8 cellular contexts compared by ENCODE assay signal in genomic region chr18:5542393-5543035, GRCh38. TPM values are rescaled to one million over a fixed set of nuclear protein-coding genes. Genes with fewer than 3 reads are reported as not detected.
DNase-seq lines count a peak whose midpoint lies in the region; ATAC-seq lines count a peak whose summit lies in the region.

No MANE protein-coding gene starts in this region.

- no peak for ATAC-seq in GM19455 (IDR thresholded peaks at IDR 0.05; ENCODE audit: unreplicated experiment)
- no peak for ATAC-seq in GM21447 (IDR thresholded peaks at IDR 0.05; ENCODE audit: unreplicated experiment)

- H3K9me3 ChIP-seq in SK-N-MC (ENCODE audit: low read depth, low read length): no peaks in the 10 kb centered on the region

- peak; percentile 41 for DNase-seq in GM03348 (ENCODE audit: low spot score)
- DNase-seq in SK-N-MC (ENCODE audit: low read depth, low spot score): no peak
- peak; percentile 32 for DNase-seq in glomerular visceral epithelial cell (ENCODE audit: extremely low spot score)
- DNase-seq in SHP77 treated with DMSO at 0.1 percent for 48 hours (lab: John Stamatoyannopoulos, UW): no peak
- DNase-seq in posterior vena cava (ENCODE audit: low spot score): no peak

- H3K36me3 ChIP-seq in SK-N-MC (ENCODE audit: insufficient read depth, low read length) (no peaks in the 10 kb centered on the region), rectal smooth muscle tissue (ENCODE audit: control insufficient read depth, insufficient read depth, low read length) (no peaks in the 10 kb centered on the region)

- H3K4me3 ChIP-seq in SK-N-MC (peak overlapping the region; percentile 75), rectal smooth muscle tissue (ENCODE audit: low read length) (peak overlapping the region; percentile 61)

- H3K27ac ChIP-seq in SK-N-MC: peak overlapping the region; percentile 62
- H3K27ac ChIP-seq in rectal smooth muscle tissue (ENCODE audit: low read depth, low read length): peak overlapping the region; percentile 48

- intact Hi-C loops in posterior vena cava (cut with DNase I): no loop called here

- peak overlapping the region; percentile 2 for H3K9ac ChIP-seq in SK-N-MC (ENCODE audit: insufficient read length)
- no peak overlapping the region for H3K9ac ChIP-seq in rectal smooth muscle tissue (ENCODE audit: low read length)

- H3K4me1 ChIP-seq in rectal smooth muscle tissue (ENCODE audit: control insufficient read depth, insufficient read depth, low read length): peaks cover 2% of the 10 kb centered on the region

- no peaks in the 10 kb centered on the region for H3K27me3 ChIP-seq in rectal smooth muscle tissue (ENCODE audit: control insufficient read depth, insufficient read depth, low read length)

RNA-seq across cellular contexts. Expression of gene EPB41L3, which starts 1.3 kb away (rescaled TPM):
- 10 to 100 TPM; 48.2 to 82.9 TPM for total RNA-seq in posterior vena cava

Comparison
In these comparisons a context has a peak if more than half of its experiments do, and no peak if none do; other contexts are left out.
1. DNase-seq: peak in GM03348 (single experiment) and glomerular visceral epithelial cell (single experiment); none in SK-N-MC (single experiment), SHP77 treated with DMSO at 0.1 percent for 48 hours (single experiment) and posterior vena cava (single experiment).